17 cellular contexts compared by ENCODE assay signal in the genomic region with DNA sequence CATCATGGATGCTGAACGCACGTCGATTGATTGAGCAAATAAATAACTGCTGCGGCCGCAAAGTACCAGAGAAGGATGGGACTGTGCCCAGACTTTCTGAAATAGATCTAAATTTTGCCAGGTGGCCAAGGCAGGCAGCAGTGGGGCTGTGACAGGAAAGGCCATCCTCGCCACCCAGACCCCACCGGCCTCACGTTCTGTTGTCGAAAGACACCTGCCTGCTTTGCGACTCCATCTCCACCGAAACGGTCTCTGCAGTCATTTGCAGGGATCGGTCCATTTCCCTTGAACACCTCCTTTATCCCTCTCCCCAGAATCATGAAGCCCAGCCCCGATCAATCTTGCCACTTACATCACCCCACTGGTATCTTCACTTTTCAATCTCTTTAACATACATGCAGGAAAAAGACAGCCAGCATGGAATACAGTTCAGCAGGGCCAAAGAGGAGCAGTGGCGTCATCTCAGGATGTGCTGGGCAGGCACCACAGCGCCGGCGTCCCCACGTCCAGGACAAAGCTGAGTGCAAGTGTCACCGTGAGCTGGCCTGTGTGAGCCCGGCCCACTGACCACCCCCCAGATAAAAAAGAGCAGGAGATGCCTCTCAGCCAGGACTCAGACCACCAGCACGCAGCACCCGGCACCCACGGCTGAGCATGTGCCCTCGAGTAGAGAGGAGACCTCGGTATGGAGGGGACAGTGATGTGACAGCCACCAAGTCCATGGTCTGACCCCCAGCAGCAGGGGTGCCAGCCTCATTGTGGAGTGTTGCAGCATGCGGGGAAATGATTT.
"Had no signal": no experiment of that assay in that cellular context is flagged by ENCODE, and none has a peak within 500 bp of the region (broad histone marks: within the 10 kb centered on the region; RNA-seq: fewer than 3 reads in every experiment).

No MANE protein-coding gene starts in this region.

- H3K9me3 ChIP-seq: body of pancreas, SJCRH30, thyroid gland had no signal

- H3K4me1 ChIP-seq: body of pancreas, SJCRH30, thyroid gland had no signal

- H3K4me3 ChIP-seq: body of pancreas, coronary artery, SJCRH30, thyroid gland had no signal

- H3K27ac ChIP-seq: body of pancreas, coronary artery, SJCRH30, thyroid gland had no signal

- H3K4me3 Mint-ChIP-seq: activated naive CD8-positive, alpha-beta T cell; nephron; stimulated activated effector memory CD8-positive, alpha-beta T cell treated with anti-CD3 and anti-CD28 coated beads, Interleukin-12 subunit alpha, Interleukin-12 subunit beta, amount 100 ng/mL, for 72 hours; T-helper 17 cell had no signal

- H3K36me3 Mint-ChIP-seq: activated naive CD8-positive, alpha-beta T cell; stimulated activated effector memory CD8-positive, alpha-beta T cell treated with anti-CD3 and anti-CD28 coated beads, Interleukin-12 subunit alpha, Interleukin-12 subunit beta, amount 100 ng/mL, for 72 hours had no signal

- H3K27me3 ChIP-seq: body of pancreas, SJCRH30, thyroid gland had no signal

- H3K9me3 Mint-ChIP-seq: stimulated activated effector memory CD8-positive, alpha-beta T cell treated with anti-CD3 and anti-CD28 coated beads, Interleukin-12 subunit alpha, Interleukin-12 subunit beta, amount 100 ng/mL, for 72 hours had no signal

- H3K4me1 Mint-ChIP-seq: nephron had no signal

- DNase-seq: activated CD4-positive, alpha-beta T cell treated with anti-CD3 and anti-CD28 coated beads for 48 hours; activated gamma-delta T cell; amygdala; central memory CD4-positive, alpha-beta T cell; foreskin fibroblast; glutamatergic neuron; kidney glomerular epithelial cell; left ventricle myocardium superior; occipital lobe; SJCRH30; T-helper 17 cell; thyroid gland had no signal

- H3K36me3 ChIP-seq: SJCRH30, thyroid gland had no signal

- H3K27ac Mint-ChIP-seq: activated naive CD8-positive, alpha-beta T cell; nephron; stimulated activated effector memory CD8-positive, alpha-beta T cell treated with anti-CD3 and anti-CD28 coated beads, Interleukin-12 subunit alpha, Interleukin-12 subunit beta, amount 100 ng/mL, for 72 hours; T-helper 17 cell had no signal
